In genomic region chr1:109687641-109688499, GRCh38 we compare ENCODE assay signal across 1 cellular context.
TF ChIP-seq lines count a peak whose summit lies in the region.

Gene GSTM1 (plus strand): TSS chr1:109687817. CDS start chr1:109687874, 57 bp downstream.

TF ChIP-seq in GM12878, 131 proteins besides CTCF, POLR2A, EP300 and RAD21 (continued from another document):
- TF ChIP-seq REST (IDR thresholded peaks at IDR 0.05; ENCODE audit: low read depth, low read length) (no peak), HCFC1 (IDR thresholded peaks at IDR 0.05; ENCODE audit: low read length) (no peak), POLR2AphosphoS5 (IDR thresholded peaks at IDR 0.05; ENCODE audit: low read length) (peak; percentile 47), HDAC2 (IDR thresholded peaks at IDR 0.05) (no peak), SUZ12 (IDR thresholded peaks at IDR 0.05; ENCODE audit: unreplicated experiment) (no peak), MXI1 (IDR thresholded peaks at IDR 0.05; ENCODE audit: low read depth, low read length) (no peak), SIN3A (IDR thresholded peaks at IDR 0.05; ENCODE audit: low read depth, low read length) (no peak), NBN (IDR thresholded peaks at IDR 0.05) (0 out of 2 replicates have a peak, but pooled peaks have one; percentile 21), EED (IDR thresholded peaks at IDR 0.05; ENCODE audit: low read depth) (no peak), DPF2 (IDR thresholded peaks at IDR 0.05) (peak; percentile 23; the same call in 1 of the 2 replicates), PRDM15 (CRISPR knock-in tag; IDR thresholded peaks at IDR 0.05) (no peak), TAF1 (IDR thresholded peaks at IDR 0.05; ENCODE audit: borderline replicate concordance, low read depth, low read length) (peak; percentile 48; the same call in 1 of the 2 replicates), YY1 (IDR thresholded peaks at IDR 0.05; ENCODE audit: low read depth, low read length) (peak; percentile 85), BACH1 (IDR thresholded peaks at IDR 0.05; ENCODE audit: borderline replicate concordance) (no peak), HSF1 (IDR thresholded peaks at IDR 0.05; ENCODE audit: low read depth, low read length) (no peak), ZNF687 (IDR thresholded peaks at IDR 0.05) (no peak; the same call in 1 of the 2 replicates)
